ENCODE assay signal across 8 cellular contexts in genomic region chr3:104564045-104564643, GRCh38.
DNase-seq lines count a peak whose midpoint lies in the region; ATAC-seq and TF ChIP-seq lines count a peak whose summit lies in the region.

No MANE protein-coding gene starts in this region.

- peaks cover 3% of the 10 kb centered on the region for H3K27me3 Mint-ChIP-seq in activated T-cell treated with anti-CD3 and anti-CD28 coated beads, Interleukin-2, amount 50 U/mL, for 4 hours (ENCODE audit: low read depth)

- TF ChIP-seq CTCF in heart left ventricle (IDR thresholded peaks at IDR 0.05) = peak; percentile 33 to 68 (median 56)
- peak in 9 of 11 experiments; percentile 16 to 73 (median 66) for TF ChIP-seq CTCF in spleen (IDR thresholded peaks at IDR 0.05 in 8 of 11, conservative IDR thresholded peaks at IDR 0.05 in 3 of 11)

- no peak for TF ChIP-seq POLR2A in heart left ventricle (IDR thresholded peaks at IDR 0.05)
- TF ChIP-seq POLR2A in spleen (IDR thresholded peaks at IDR 0.05) = no peak

- H3K4me3 ChIP-seq in heart left ventricle = no peak overlapping the region
- no peak overlapping the region for H3K4me3 ChIP-seq in spleen

- WGBS in heart left ventricle, 4 donors = 61 to 70% (median 65%) methylated on average over 6 of the region's 6 CpGs
- 64 to 71% (median 66%) methylated on average over 6 of the region's 6 CpGs for WGBS in spleen, 5 donors

- H3K4me3 Mint-ChIP-seq in activated T-cell treated with anti-CD3 and anti-CD28 coated beads, Interleukin-2, amount 50 U/mL, for 4 hours = no peak overlapping the region

- H3K27me3 ChIP-seq in heart left ventricle = no peaks in the 10 kb centered on the region
- no peaks in the 10 kb centered on the region for H3K27me3 ChIP-seq in spleen (replicated peaks in 1 of 7)

- H3K27ac ChIP-seq in heart left ventricle (no peak overlapping the region), spleen (no peak overlapping the region)

- ATAC-seq in heart left ventricle (no peak), Right ventricle myocardium inferior (no peak), GM18909 (IDR thresholded peaks at IDR 0.05; ENCODE audit: poor library complexity, unreplicated experiment) (no peak)
- no peak for ATAC-seq in activated T-cell treated with anti-CD3 and anti-CD28 coated beads, Interleukin-2, amount 50 U/mL, for 4 hours

- no peaks in the 10 kb centered on the region for H3K36me3 Mint-ChIP-seq in activated T-cell treated with anti-CD3 and anti-CD28 coated beads, Interleukin-2, amount 50 U/mL, for 4 hours (ENCODE audit: insufficient read depth)

- no peaks in the 10 kb centered on the region for H3K4me1 ChIP-seq in heart left ventricle
- H3K4me1 ChIP-seq in spleen = no peaks in the 10 kb centered on the region

- no peaks in the 10 kb centered on the region for H3K9me3 Mint-ChIP-seq in activated T-cell treated with anti-CD3 and anti-CD28 coated beads, Interleukin-2, amount 50 U/mL, for 4 hours

- H3K36me3 ChIP-seq in heart left ventricle = no peaks in the 10 kb centered on the region
- no peaks in the 10 kb centered on the region for H3K36me3 ChIP-seq in spleen

- H3K9me3 ChIP-seq in heart left ventricle (no peaks in the 10 kb centered on the region), spleen (no peaks in the 10 kb centered on the region)

- DNase-seq in heart left ventricle (peak in 1 of 5 donors; percentile 22), Right ventricle myocardium inferior (ENCODE audit: missing footprints) (no peak), OCI-M1 (lab: John Stamatoyannopoulos, UW) (peak; percentile 81), foreskin melanocyte (peak; percentile 39), spleen (no peak), mesenteric fat pad (ENCODE audit: low spot score) (no peak)
- DNase-seq in activated T-cell treated with anti-CD3 and anti-CD28 coated beads, Interleukin-2, amount 50 U/mL, for 4 hours = peak; percentile 51

- H3K4me1 Mint-ChIP-seq in activated T-cell treated with anti-CD3 and anti-CD28 coated beads, Interleukin-2, amount 50 U/mL, for 4 hours (ENCODE audit: low read depth) = no peaks in the 10 kb centered on the region

- intact Hi-C loops in heart left ventricle (cut with DNase I) (no loop called here), Right ventricle myocardium inferior (cut with DNase I) (no loop called here), spleen (cut with DNase I; ENCODE audit: low total_unique reads) (loop anchor here (10.0 kb wide), 1 partner anchor 951 kb away; no protein-coding TSS in a partner anchor)

Comparison
In these comparisons a context has a peak if more than half of its experiments do, and no peak if none do; other contexts are left out.
1. DNase-seq: peak in OCI-M1 (single experiment), activated T-cell treated with anti-CD3 and anti-CD28 coated beads, Interleukin-2, amount 50 U/mL, for 4 hours (single experiment) and foreskin melanocyte (single experiment); none in Right ventricle myocardium inferior (single experiment), spleen (single experiment) and mesenteric fat pad (single experiment).